In genomic region chr1:37484325-37485051, GRCh38 we compare ENCODE assay signal across 12 cellular contexts. TPM values are rescaled to one million over a fixed set of nuclear protein-coding genes. Genes with fewer than 3 reads are reported as not detected.
DNase-seq lines count a peak whose midpoint lies in the region; ATAC-seq, FAIRE-seq and TF ChIP-seq lines count a peak whose summit lies in the region.
"Had no signal": no experiment of that assay in that cellular context is flagged by ENCODE, and none has a peak within 500 bp of the region (broad histone marks: within the 10 kb centered on the region; RNA-seq: fewer than 3 reads in every experiment).

No MANE protein-coding gene starts in this region.

- H3K36me3 ChIP-seq in Caco-2 (ENCODE audit: control insufficient read depth, insufficient read depth, low read length) (no peaks in the 10 kb centered on the region), PC-9 (ENCODE audit: low read depth) (peaks cover 25% of the 10 kb centered on the region), trophoblast cell (ENCODE audit: control insufficient read depth in 1 of 2, insufficient read depth in 2 of 2, low read length in 2 of 2) (peaks cover 49% of the 10 kb centered on the region in 2 experiments)

- POLR2A ChIA-PET in Caco-2 (lab: Charles Lee): interaction anchor here (0.6 to 1.0 kb wide), 2 partner anchors 30 to 1034 kb away, joined by 4 to 5 read pairs; partner anchors contain the start of genes MEAF6 and OSCP1
- POLR2A ChIA-PET in PC-9 (lab: Charles Lee; ENCODE audit: unreplicated experiment): interaction anchor here (0.6 to 0.7 kb wide), 5 partner anchors 8 to 19 kb away, joined by 3 to 7 read pairs (median 4); no protein-coding TSS in a partner anchor

- no peak for DNase-seq in Caco-2
- DNase-seq in PC-9: peak; percentile 47 to 77
- no peak for DNase-seq in endothelial cell (ENCODE audit: low spot score)
- peak; percentile 22 to 50 for DNase-seq in trophoblast cell
- DNase-seq in islet precursor cell: no peak
- DNase-seq in D721Med (ENCODE audit: insufficient read length, low spot score): no peak
- DNase-seq: activated CD4-positive, alpha-beta T cell treated with anti-CD3 and anti-CD28 coated beads for 1 hour; NCI-H1417 treated with DMSO at 0.1 percent for 48 hours had no signal

- ATAC-seq in HG03432 (IDR thresholded peaks at IDR 0.05; ENCODE audit: unreplicated experiment) (no peak), HG03159 (IDR thresholded peaks at IDR 0.05; ENCODE audit: unreplicated experiment) (no peak)
- ATAC-seq: Panc1 had no signal

- H3K18ac ChIP-seq in trophoblast cell (ENCODE audit: low read length): no peak overlapping the region

- no peak overlapping the region for H2AK5ac ChIP-seq in trophoblast cell (ENCODE audit: low read length)

- H3K4me3 Mint-ChIP-seq in Caco-2 (ENCODE audit: unreplicated experiment): no peak overlapping the region
- no peak overlapping the region for H3K4me3 Mint-ChIP-seq in endothelial cell (ENCODE audit: unreplicated experiment)

- no peaks in the 10 kb centered on the region for H4K20me1 ChIP-seq in PC-9 (ENCODE audit: insufficient read depth)

- H4K12ac ChIP-seq in trophoblast cell (ENCODE audit: low read depth, low read length): no peak overlapping the region

- no peak overlapping the region for H2BK5ac ChIP-seq in trophoblast cell (ENCODE audit: low read depth, low read length, poor library complexity)

- H3K27ac ChIP-seq in PC-9 (peak overlapping the region; percentile 42), trophoblast cell (ENCODE audit: low read depth, low read length) (peak overlapping the region; percentile 30)

- H3K9ac ChIP-seq in trophoblast cell (ENCODE audit: low read length): no peak overlapping the region

- intact Hi-C loops in Caco-2 (cut with micrococcal nuclease; ENCODE audit: unreplicated experiment) (no loop called here), PC-9 (cut with micrococcal nuclease; ENCODE audit: unreplicated experiment) (no loop called here)

- H3K9me2 ChIP-seq in PC-9 (ENCODE audit: insufficient read depth): no peaks in the 10 kb centered on the region

- WGBS in trophoblast cell (ENCODE audit: extremely low coverage, insufficient coverage, insufficient read length): no CpG with 5 or more reads among the region's 7 CpGs

- peaks cover 60% of the 10 kb centered on the region for H3F3A ChIP-seq in PC-9 (ENCODE audit: insufficient read depth, low read depth)

- TF ChIP-seq CTCF in Caco-2 (IDR thresholded peaks at IDR 0.05; ENCODE audit: insufficient read depth in 1 of 2, low read depth in 1 of 2, low read length in 1 of 2, severe bottlenecking in 1 of 2, unreplicated experiment in 1 of 2): no peak
- no peak for TF ChIP-seq CTCF in PC-9 (conservative IDR thresholded peaks at IDR 0.05)
- TF ChIP-seq CTCF in endothelial cell (IDR thresholded peaks at IDR 0.05; ENCODE audit: unreplicated experiment): no peak
- no peak for TF ChIP-seq CTCF in D721Med (IDR thresholded peaks at IDR 0.05; ENCODE audit: insufficient read depth, missing control alignments)

- H3K27ac Mint-ChIP-seq in Caco-2 (ENCODE audit: unreplicated experiment) (peak overlapping the region; percentile 35), endothelial cell (ENCODE audit: unreplicated experiment) (peak overlapping the region; percentile 50)

- no peak overlapping the region for H2BK12ac ChIP-seq in trophoblast cell (ENCODE audit: low read length)

- H3K27me3 ChIP-seq in Caco-2 (replicated peaks; ENCODE audit: control insufficient read depth, insufficient read depth, low read length): no peaks in the 10 kb centered on the region
- no peaks in the 10 kb centered on the region for H3K27me3 ChIP-seq in PC-9 (ENCODE audit: insufficient read depth, low read depth)
- no peaks in the 10 kb centered on the region for H3K27me3 ChIP-seq in trophoblast cell (ENCODE audit: insufficient read depth, low read length)

- FAIRE-seq in D721Med (lab: Jason Lieb, UNC): no peak
- FAIRE-seq: colon had no signal

- H3K4me1 Mint-ChIP-seq in Caco-2 (ENCODE audit: low read depth, unreplicated experiment) (no peaks in the 10 kb centered on the region), endothelial cell (ENCODE audit: unreplicated experiment) (peaks cover 14% of the 10 kb centered on the region)

- H2AFZ ChIP-seq in PC-9: no peak overlapping the region
- H2AFZ ChIP-seq in trophoblast cell (ENCODE audit: insufficient read depth, low read length, poor library complexity): no peak overlapping the region

- H3K4me2 ChIP-seq in PC-9: peak overlapping the region; percentile 62
- no peak overlapping the region for H3K4me2 ChIP-seq in trophoblast cell (ENCODE audit: low read length)

- no peak overlapping the region for H3K14ac ChIP-seq in trophoblast cell (ENCODE audit: low read length)

- peaks cover 7% of the 10 kb centered on the region for H3K4me1 ChIP-seq in Caco-2
- peaks cover 56% of the 10 kb centered on the region for H3K4me1 ChIP-seq in PC-9 (replicated peaks; ENCODE audit: insufficient read depth)
- H3K4me1 ChIP-seq in trophoblast cell (ENCODE audit: control insufficient read depth in 1 of 2, insufficient read depth in 2 of 2, low read length in 2 of 2): peaks cover 6 to 12% of the 10 kb centered on the region in 2 experiments

- H4K91ac ChIP-seq in trophoblast cell (ENCODE audit: low read depth, low read length): no peak overlapping the region

- no peak overlapping the region for H2BK120ac ChIP-seq in trophoblast cell (ENCODE audit: insufficient read depth, low read length, poor library complexity)

- peaks cover 15% of the 10 kb centered on the region for H3K36me3 Mint-ChIP-seq in Caco-2 (ENCODE audit: insufficient read depth, unreplicated experiment)
- H3K36me3 Mint-ChIP-seq in endothelial cell (ENCODE audit: low read depth, unreplicated experiment): peaks cover 18% of the 10 kb centered on the region

- H3K23ac ChIP-seq in trophoblast cell (ENCODE audit: low read length): no peak overlapping the region

- CTCF ChIA-PET in Caco-2 (lab: Charles Lee) (interaction anchor here (1.0 to 1.4 kb wide), 2 partner anchors 26 to 30 kb away, joined by 3 to 6 read pairs; partner anchors contain the start of gene MEAF6), PC-9 (lab: Charles Lee) (interaction anchor here (0.6 to 1.3 kb wide), 3 partner anchors 13 to 29 kb away, joined by 3 to 4 read pairs (median 3); no protein-coding TSS in a partner anchor)

- H3K4me3 ChIP-seq in Caco-2 (ENCODE audit: low read depth, low read length) (no peak overlapping the region), PC-9 (0 out of 2 replicates have a peak overlapping the region, but pooled peaks have one; percentile 6), trophoblast cell (ENCODE audit: low read depth, low read length) (no peak overlapping the region)

- H3K9me3 ChIP-seq in Caco-2 (no peaks in the 10 kb centered on the region), PC-9 (ENCODE audit: insufficient read depth, low read depth) (no peaks in the 10 kb centered on the region), trophoblast cell (ENCODE audit: insufficient read depth, low read depth, low read length) (no peaks in the 10 kb centered on the region)

- H3K4ac ChIP-seq in trophoblast cell (ENCODE audit: low read depth, low read length): no peak overlapping the region

- no peaks in the 10 kb centered on the region for H3K9me3 Mint-ChIP-seq in Caco-2 (ENCODE audit: unreplicated experiment)
- no peaks in the 10 kb centered on the region for H3K9me3 Mint-ChIP-seq in endothelial cell (ENCODE audit: unreplicated experiment)

- H4K8ac ChIP-seq in trophoblast cell (ENCODE audit: low read depth, low read length): no peak overlapping the region

- no TSS peak for BruUV-seq in Caco-2 (replicated peaks; lab: Mats Ljungman, UMichigan)
- BruUV-seq in PC-9 (replicated peaks; lab: Mats Ljungman, UMichigan): no TSS peak

- no peaks in the 10 kb centered on the region for H3K27me3 Mint-ChIP-seq in Caco-2 (ENCODE audit: insufficient read depth, unreplicated experiment)
- peaks cover 1% of the 10 kb centered on the region for H3K27me3 Mint-ChIP-seq in endothelial cell (ENCODE audit: unreplicated experiment)

- H3K79me1 ChIP-seq in trophoblast cell (ENCODE audit: low read length): peaks cover 3% of the 10 kb centered on the region

- H3K79me2 ChIP-seq in PC-9 (ENCODE audit: low read depth) (peaks cover 27% of the 10 kb centered on the region), trophoblast cell (ENCODE audit: control insufficient read depth, insufficient read depth, low read length, poor library complexity) (no peaks in the 10 kb centered on the region)

RNA-seq across cellular contexts. Expression of gene ZC3H12A, which starts 10.1 kb away (rescaled TPM):
- total RNA-seq in Caco-2 (2022): 4.7 and 4.9 TPM in 2 replicates
- total RNA-seq in PC-9 (2021): 18.7 and 18.9 TPM in 2 replicates
- 5.4 TPM for total RNA-seq in endothelial cell (ENCODE audit: unreplicated experiment)
- polyA plus RNA-seq in trophoblast cell (2013): 9.4 and 9.6 TPM in 2 replicates

RNA-seq across cellular contexts. Expression of gene MEAF6, which starts 30.1 kb away (rescaled TPM):
- 36.8 and 38.3 TPM in 2 replicates for total RNA-seq in Caco-2 (2022)
- 72.3 and 88.7 TPM in 2 replicates for total RNA-seq in PC-9 (2021)
- total RNA-seq in endothelial cell (ENCODE audit: unreplicated experiment): 50.6 TPM
- polyA plus RNA-seq in trophoblast cell (2013): 29.0 and 30.8 TPM in 2 replicates

Comparison
In these comparisons a context has a peak if more than half of its experiments do, and no peak if none do; other contexts are left out.
1. DNase-seq: peak in PC-9 (2 of 2) and trophoblast cell (2 of 2); none in Caco-2 (0 of 2), endothelial cell (single experiment), islet precursor cell (single experiment) and D721Med (single experiment).